27 cellular contexts compared by ENCODE assay signal in genomic region chr12:56989866-56990610, GRCh38. TPM values are rescaled to one million over a fixed set of nuclear protein-coding genes. Genes with fewer than 3 reads are reported as not detected.
"Had no signal": no experiment of that assay in that cellular context is flagged by ENCODE, and none has a peak within 500 bp of the region (broad histone marks: within the 10 kb centered on the region; RNA-seq: fewer than 3 reads in every experiment).

No MANE protein-coding gene starts in this region.

- FAIRE-seq: islet of Langerhans, pancreas had no signal

- H3K27ac ChIP-seq: epithelial cell of prostate, neutrophil, pancreas, tibial artery had no signal

- DNase-seq: activated CD4-positive, alpha-beta T cell treated with anti-CD3 and anti-CD28 coated beads, Interleukin-2, amount 50 U/mL, for 1 hour; activated CD4-positive, CD25-positive, alpha-beta regulatory T cell treated with anti-CD3 and anti-CD28 coated beads, Interleukin-2, amount 50 U/mL, for 72 hours; activated CD8-positive, alpha-beta memory T cell treated with anti-CD3 and anti-CD28 coated beads, Interleukin-2, amount 50 U/mL, for 4 hours; activated effector memory CD4-positive, alpha-beta T cell treated with Interleukin-2 at 50 U/mL for 16 hours; activated naive CD4-positive, alpha-beta T cell treated with anti-CD3 and anti-CD28 coated beads, Interleukin-2, amount 50 U/mL, for 16 hours; activated T-cell treated with anti-CD3 and anti-CD28 coated beads, Interleukin-2, amount 50 U/mL, for 4 hours; amniotic stem cell; foreskin melanocyte; glutamatergic neuron; hippocampal formation; left colon; pancreas; stimulated activated naive CD4-positive, alpha-beta T cell; substantia nigra; T-helper 17 cell; tibial artery had no signal

- H3K27me3 ChIP-seq: pancreas, tibial artery had no signal

- ATAC-seq: activated T-cell treated with anti-CD3 and anti-CD28 coated beads, Interleukin-2, amount 50 U/mL, for 4 hours; natural killer cell treated with Interleukin-12 subunit alpha and Interleukin-12 subunit beta and Interleukin-15 and Interleukin-18, amount 100 ng/mL, for 72 hours; T-helper 17 cell had no signal

- H3K36me3 Mint-ChIP-seq: natural killer cell treated with Interleukin-12 subunit alpha and Interleukin-12 subunit beta and Interleukin-15 and Interleukin-18, amount 100 ng/mL, for 72 hours had no signal

- H3K9me3 ChIP-seq: neutrophil, pancreas, tibial artery had no signal

- H3K36me3 ChIP-seq: neutrophil, pancreas had no signal

- H3K4me1 ChIP-seq: pancreas had no signal

- H3K4me3 ChIP-seq: lung, pancreas, tibial artery had no signal

- H3K4me3 Mint-ChIP-seq: activated T-cell treated with anti-CD3 and anti-CD28 coated beads, Interleukin-2, amount 50 U/mL, for 4 hours; natural killer cell treated with Interleukin-12 subunit alpha and Interleukin-12 subunit beta and Interleukin-15 and Interleukin-18, amount 100 ng/mL, for 72 hours; T-helper 17 cell had no signal

- H3K9me3 Mint-ChIP-seq: activated T-cell treated with anti-CD3 and anti-CD28 coated beads, Interleukin-2, amount 50 U/mL, for 4 hours; natural killer cell treated with Interleukin-12 subunit alpha and Interleukin-12 subunit beta and Interleukin-15 and Interleukin-18, amount 100 ng/mL, for 72 hours had no signal

- H3K27me3 Mint-ChIP-seq: T-helper 17 cell had no signal

RNA-seq across cellular contexts. Expression of gene TAC3, which starts 26.3 kb away (rescaled TPM):
- total RNA-seq: cerebellum, dermis microvascular lymphatic vessel endothelial cell, lung, pancreas, pulmonary artery endothelial cell, sciatic nerve, T-helper 17 cell had no signal
- polyA plus RNA-seq: lung had no signal

RNA-seq across cellular contexts. Expression of gene RDH16, which starts 32.6 kb away (rescaled TPM):
- polyA plus RNA-seq: fibroblast of lung had no signal

RNA-seq across cellular contexts. Expression of gene SDR9C7, which starts 55.8 kb away (rescaled TPM):
- total RNA-seq: activated T-cell treated with anti-CD3 and anti-CD28 coated beads, Interleukin-2, amount 50 U/mL, for 4 hours; dermis microvascular lymphatic vessel endothelial cell; fibroblast of lung; left colon; lung; natural killer cell treated with Interleukin-12 subunit alpha and Interleukin-12 subunit beta and Interleukin-15 and Interleukin-18, amount 100 ng/mL, for 72 hours; pancreas; pulmonary artery endothelial cell; T-helper 17 cell; urinary bladder had no signal
- polyA plus RNA-seq: fibroblast of lung, lung, pancreas had no signal
